ENCODE assay signal across 2 cellular contexts in genomic region chrX:106177106-106177981, GRCh38.
TF ChIP-seq lines count a peak whose summit lies in the region.

No MANE protein-coding gene starts in this region.

TF ChIP-seq in liver, 16 proteins besides CTCF, POLR2A, EP300 and RAD21 (continued from another document):
- no peak for TF ChIP-seq EGR1 (IDR thresholded peaks at IDR 0.05; ENCODE audit: low read depth in 2 of 2)

TF ChIP-seq in HepG2, 621 proteins besides CTCF, POLR2A, EP300 and RAD21 (continued from another document):
- TF ChIP-seq ZNF276 (CRISPR knock-in tag; IDR thresholded peaks at IDR 0.05; ENCODE audit: low read depth) (no peak), HOXA5 (CRISPR knock-in tag; IDR thresholded peaks at IDR 0.05) (no peak), RERE (CRISPR knock-in tag; IDR thresholded peaks at IDR 0.05; ENCODE audit: low read depth) (no peak), ZNF124 (CRISPR knock-in tag; IDR thresholded peaks at IDR 0.05) (no peak), ZBTB7A (CRISPR knock-in tag; IDR thresholded peaks at IDR 0.05) (no peak), HOXA7 (CRISPR knock-in tag; IDR thresholded peaks at IDR 0.05) (no peak), RXRB (CRISPR knock-in tag; IDR thresholded peaks at IDR 0.05; ENCODE audit: borderline replicate concordance) (no peak), SNAPC5 (CRISPR knock-in tag; IDR thresholded peaks at IDR 0.05; ENCODE audit: borderline replicate concordance) (no peak), ZNF562 (CRISPR knock-in tag; IDR thresholded peaks at IDR 0.05; ENCODE audit: borderline replicate concordance) (no peak), ZNF350 (CRISPR knock-in tag; IDR thresholded peaks at IDR 0.05; ENCODE audit: borderline replicate concordance, low read depth) (no peak), ZNF776 (CRISPR knock-in tag; IDR thresholded peaks at IDR 0.05) (no peak), SMC3 (IDR thresholded peaks at IDR 0.05; ENCODE audit: low read length) (no peak), SRSF1 (optimal IDR thresholded peaks at IDR 0.05; ENCODE audit: low read depth, low read length) (no peak), ATF7 (IDR thresholded peaks at IDR 0.05) (no peak), ATF7 (CRISPR knock-in tag; IDR thresholded peaks at IDR 0.05) (no peak), ZFX (CRISPR knock-in tag; IDR thresholded peaks at IDR 0.05; ENCODE audit: low read depth) (no peak), THAP11 (CRISPR knock-in tag; IDR thresholded peaks at IDR 0.05) (no peak)
- TF ChIP-seq, protein P1, sequence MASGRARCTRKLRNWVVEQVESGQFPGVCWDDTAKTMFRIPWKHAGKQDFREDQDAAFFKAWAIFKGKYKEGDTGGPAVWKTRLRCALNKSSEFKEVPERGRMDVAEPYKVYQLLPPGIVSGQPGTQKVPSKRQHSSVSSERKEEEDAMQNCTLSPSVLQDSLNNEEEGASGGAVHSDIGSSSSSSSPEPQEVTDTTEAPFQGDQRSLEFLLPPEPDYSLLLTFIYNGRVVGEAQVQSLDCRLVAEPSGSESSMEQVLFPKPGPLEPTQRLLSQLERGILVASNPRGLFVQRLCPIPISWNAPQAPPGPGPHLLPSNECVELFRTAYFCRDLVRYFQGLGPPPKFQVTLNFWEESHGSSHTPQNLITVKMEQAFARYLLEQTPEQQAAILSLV (CRISPR knock-in tag; IDR thresholded peaks at IDR 0.05; ENCODE audit: borderline replicate concordance) = no peak
